17 cellular contexts compared by ENCODE assay signal in the genomic region with DNA sequence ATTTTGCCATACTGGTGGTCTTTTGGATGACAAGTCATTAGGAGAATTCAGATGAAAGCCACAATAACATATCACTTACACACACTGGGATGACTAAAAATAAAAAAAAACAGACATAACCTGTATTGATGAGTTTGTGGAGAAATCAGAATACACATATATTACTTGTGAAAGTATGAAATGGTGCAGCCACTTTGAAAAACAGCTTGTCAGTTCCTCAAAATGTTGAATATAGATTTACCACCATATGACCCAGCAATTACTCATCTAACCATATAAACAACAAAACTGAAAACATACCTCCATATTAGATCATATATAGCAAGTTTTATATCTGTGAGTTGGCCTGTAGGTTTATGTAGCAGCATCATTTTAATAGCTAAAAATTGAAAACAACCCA.
DNase-seq lines count a peak whose midpoint lies in the region; ATAC-seq and TF ChIP-seq lines count a peak whose summit lies in the region.
"Had no signal": no experiment of that assay in that cellular context is flagged by ENCODE, and none has a peak within 500 bp of the region (broad histone marks: within the 10 kb centered on the region; RNA-seq: fewer than 3 reads in every experiment).

No MANE protein-coding gene starts in this region.

- ATAC-seq in GM19467 (IDR thresholded peaks at IDR 0.05; ENCODE audit: unreplicated experiment) (peak; percentile 56), HG03558 (IDR thresholded peaks at IDR 0.05; ENCODE audit: extremely low read depth, unreplicated experiment) (peak; percentile 58), right cardiac atrium (no peak)
- ATAC-seq: A549, HCT116, Panc1, T-cell had no signal

- in situ Hi-C loops in ACHN (cut with HindIII; ENCODE audit: low pct_ligation_motif_present, low pct_unique_long_range_greater_than_20kb, low sequenced_read_pairs): no loop called here

- DNase-seq in ELR (ENCODE audit: low read depth) (peak; percentile 60), fibroblast of mammary gland (ENCODE audit: low read depth) (peak; percentile 11), right cardiac atrium (no peak), Kasumi-1 (lab: John Stamatoyannopoulos, UW) (no peak), hypothalamus (lab: John Stamatoyannopoulos, UW) (no peak), ACHN (no peak)
- DNase-seq: NCI-H146, NCI-H2081 treated with DMSO at 0.1 percent for 48 hours, NCI-H510A treated with DMSO at 0.1 percent for 48 hours, T-cell had no signal

- H3K27ac ChIP-seq in right cardiac atrium (ENCODE audit: low read length): no peak overlapping the region
- H3K27ac ChIP-seq: A549, C4-2B, HL-60 had no signal

- intact Hi-C loops in right cardiac atrium (cut with DNase I): no loop called here

- no peak overlapping the region for H3K4me3 ChIP-seq in fibroblast of mammary gland (ENCODE audit: control insufficient read depth, low read depth, low read length)
- H3K4me3 ChIP-seq in right cardiac atrium (ENCODE audit: low read length): no peak overlapping the region
- H3K4me3 ChIP-seq: A549 had no signal

- no peaks in the 10 kb centered on the region for H3K27me3 ChIP-seq in right cardiac atrium (ENCODE audit: control insufficient read depth, insufficient read depth)

- H3K9me3 ChIP-seq in right cardiac atrium (ENCODE audit: control insufficient read depth, low read length): no peaks in the 10 kb centered on the region
- H3K9me3 ChIP-seq: A549 had no signal

- TF ChIP-seq CTCF in fibroblast of mammary gland (conservative IDR thresholded peaks at IDR 0.05; ENCODE audit: control insufficient read depth, insufficient read depth, low read depth, low read length): no peak

- H3K4me1 ChIP-seq in right cardiac atrium (ENCODE audit: control insufficient read depth, insufficient read depth, low read length): no peaks in the 10 kb centered on the region
- H3K4me1 ChIP-seq: A549 had no signal

Comparison
In these comparisons a context has a peak if more than half of its experiments do, and no peak if none do; other contexts are left out.
1. DNase-seq: peak in ELR (single experiment) and fibroblast of mammary gland (single experiment); none in right cardiac atrium (0 of 3), Kasumi-1 (0 of 2), hypothalamus (0 of 51) and ACHN (single experiment).
2. ATAC-seq: peak in GM19467 (single experiment) and HG03558 (single experiment); none in right cardiac atrium (0 of 2).